8 cellular contexts compared by ENCODE assay signal in genomic region chr3:86774082-86774691, GRCh38.
DNase-seq lines count a peak whose midpoint lies in the region; ATAC-seq and TF ChIP-seq lines count a peak whose summit lies in the region.

No MANE protein-coding gene starts in this region.

- H3K9me3 Mint-ChIP-seq in activated CD8-positive, alpha-beta T cell treated with anti-CD3 and anti-CD28 coated beads for 36 hours = no peaks in the 10 kb centered on the region
- H3K9me3 Mint-ChIP-seq in activated CD8-positive, alpha-beta T cell treated with anti-CD3 and anti-CD28 coated beads, Interleukin-2, amount 10 ng/mL, durations not matched to agents 7 days and 5 days (ENCODE audit: insufficient read depth) = no peaks in the 10 kb centered on the region
- H3K9me3 Mint-ChIP-seq in activated naive CD4-positive, alpha-beta T cell treated with anti-CD3 and anti-CD28 coated beads, Interleukin-2, amount 10 ng/mL, durations not matched to agents 7 days and 5 days = no peaks in the 10 kb centered on the region

- H3K27ac ChIP-seq in mammary epithelial cell (ENCODE audit: insufficient read depth, low read depth, low read length) (no peak overlapping the region), osteoblast (ENCODE audit: low read depth, low read length) (no peak overlapping the region)

- no TSS peak for BruUV-seq in mammary epithelial cell (replicated peaks; lab: Mats Ljungman, UMichigan)

- no peak overlapping the region for H3K27ac Mint-ChIP-seq in activated CD8-positive, alpha-beta T cell treated with anti-CD3 and anti-CD28 coated beads for 36 hours
- no peak overlapping the region for H3K27ac Mint-ChIP-seq in activated CD8-positive, alpha-beta T cell treated with anti-CD3 and anti-CD28 coated beads, Interleukin-2, amount 10 ng/mL, durations not matched to agents 7 days and 5 days
- no peak overlapping the region for H3K27ac Mint-ChIP-seq in activated naive CD4-positive, alpha-beta T cell treated with anti-CD3 and anti-CD28 coated beads, Interleukin-2, amount 10 ng/mL, durations not matched to agents 7 days and 5 days

- no peaks in the 10 kb centered on the region for H3K9me3 ChIP-seq in mammary epithelial cell (replicated peaks; ENCODE audit: insufficient read depth, low read length)
- H3K9me3 ChIP-seq in osteoblast (ENCODE audit: low read depth, low read length) = no peaks in the 10 kb centered on the region

- dilution Hi-C loops in mammary epithelial cell (cut with HindIII; ENCODE audit: low sequenced_read_pairs) = no loop called here

- POLR2A ChIA-PET in activated CD8-positive, alpha-beta T cell treated with anti-CD3 and anti-CD28 coated beads for 36 hours (lab: Charles Lee) = no interaction called here
- POLR2A ChIA-PET in activated CD8-positive, alpha-beta T cell treated with anti-CD3 and anti-CD28 coated beads, Interleukin-2, amount 10 ng/mL, durations not matched to agents 7 days and 5 days (lab: Charles Lee) = no interaction called here

- no peaks in the 10 kb centered on the region for H3K27me3 ChIP-seq in mammary epithelial cell (ENCODE audit: insufficient read depth, low read length)
- no peaks in the 10 kb centered on the region for H3K27me3 ChIP-seq in osteoblast (ENCODE audit: insufficient read depth, low read length)

- H3K27me3 Mint-ChIP-seq in activated CD8-positive, alpha-beta T cell treated with anti-CD3 and anti-CD28 coated beads for 36 hours = no peaks in the 10 kb centered on the region
- H3K27me3 Mint-ChIP-seq in activated CD8-positive, alpha-beta T cell treated with anti-CD3 and anti-CD28 coated beads, Interleukin-2, amount 10 ng/mL, durations not matched to agents 7 days and 5 days (ENCODE audit: low read depth) = no peaks in the 10 kb centered on the region
- no peaks in the 10 kb centered on the region for H3K27me3 Mint-ChIP-seq in activated naive CD4-positive, alpha-beta T cell treated with anti-CD3 and anti-CD28 coated beads, Interleukin-2, amount 10 ng/mL, durations not matched to agents 7 days and 5 days

- H4K20me1 ChIP-seq in mammary epithelial cell (ENCODE audit: insufficient read depth, low read length) (no peaks in the 10 kb centered on the region), osteoblast (ENCODE audit: insufficient read depth, low read length) (no peaks in the 10 kb centered on the region)

- 34% methylated on average over 3 of the region's 3 CpGs for WGBS in mammary epithelial cell (ENCODE audit: low coverage, missing lambda C conversion rate)

- no peak overlapping the region for H3K9ac ChIP-seq in mammary epithelial cell (ENCODE audit: insufficient read depth, low read length)

- no peak overlapping the region for H3K4me3 ChIP-seq in mammary epithelial cell (replicated peaks in 1 of 3; ENCODE audit: insufficient read depth in 1 of 3, low read depth in 2 of 3, low read length in 3 of 3)
- no peak overlapping the region for H3K4me3 ChIP-seq in osteoblast (ENCODE audit: insufficient read depth, low read length)

- no peak overlapping the region for H2AFZ ChIP-seq in mammary epithelial cell (ENCODE audit: low read depth, low read length)
- no peak overlapping the region for H2AFZ ChIP-seq in osteoblast (ENCODE audit: low read length)

- DNase-seq in activated CD8-positive, alpha-beta T cell treated with anti-CD3 and anti-CD28 coated beads for 36 hours = no peak
- no peak for DNase-seq in activated CD8-positive, alpha-beta T cell treated with anti-CD3 and anti-CD28 coated beads, Interleukin-2, amount 10 ng/mL, durations not matched to agents 7 days and 5 days
- DNase-seq in NCI-H2227 (lab: John Stamatoyannopoulos, UW; ENCODE audit: unreplicated experiment) (peak; percentile 15), mammary epithelial cell (peak; percentile 18), osteoblast (ENCODE audit: insufficient read length, low spot score, missing footprints) (peak; percentile 62), NCI-H524 treated with DMSO at 0.1 percent for 48 hours (lab: John Stamatoyannopoulos, UW) (no peak)
- DNase-seq in activated naive CD4-positive, alpha-beta T cell treated with anti-CD3 and anti-CD28 coated beads, Interleukin-2, amount 10 ng/mL, durations not matched to agents 7 days and 5 days = no peak

- no peak for ATAC-seq in activated CD8-positive, alpha-beta T cell treated with anti-CD3 and anti-CD28 coated beads for 36 hours
- no peak for ATAC-seq in activated CD8-positive, alpha-beta T cell treated with anti-CD3 and anti-CD28 coated beads, Interleukin-2, amount 10 ng/mL, durations not matched to agents 7 days and 5 days
- no peak for ATAC-seq in HG03469 (IDR thresholded peaks at IDR 0.05; ENCODE audit: unreplicated experiment)

- H3K4me1 Mint-ChIP-seq in activated CD8-positive, alpha-beta T cell treated with anti-CD3 and anti-CD28 coated beads for 36 hours (ENCODE audit: low read depth) = no peaks in the 10 kb centered on the region
- no peaks in the 10 kb centered on the region for H3K4me1 Mint-ChIP-seq in activated CD8-positive, alpha-beta T cell treated with anti-CD3 and anti-CD28 coated beads, Interleukin-2, amount 10 ng/mL, durations not matched to agents 7 days and 5 days (ENCODE audit: low read depth)
- no peaks in the 10 kb centered on the region for H3K4me1 Mint-ChIP-seq in activated naive CD4-positive, alpha-beta T cell treated with anti-CD3 and anti-CD28 coated beads, Interleukin-2, amount 10 ng/mL, durations not matched to agents 7 days and 5 days

- CTCF ChIA-PET in activated CD8-positive, alpha-beta T cell treated with anti-CD3 and anti-CD28 coated beads for 36 hours (lab: Charles Lee) = interaction anchor here (0.7 to 1.0 kb wide), 3 partner anchors 24 to 394 kb away, joined by 3 to 5 read pairs (median 4); no protein-coding TSS in a partner anchor
- CTCF ChIA-PET in activated CD8-positive, alpha-beta T cell treated with anti-CD3 and anti-CD28 coated beads, Interleukin-2, amount 10 ng/mL, durations not matched to agents 7 days and 5 days (lab: Charles Lee) = interaction anchor here (0.6 to 1.6 kb wide), 3 partner anchors 10 to 394 kb away, joined by 3 to 4 read pairs (median 3); no protein-coding TSS in a partner anchor
- CTCF ChIA-PET in mammary epithelial cell (lab: Charles Lee; ENCODE audit: low non-redundant PET) = interaction anchor here (0.9 kb wide), 1 partner anchor 371 kb away, joined by 3 read pairs; no protein-coding TSS in a partner anchor
- CTCF ChIA-PET in activated naive CD4-positive, alpha-beta T cell treated with anti-CD3 and anti-CD28 coated beads, Interleukin-2, amount 10 ng/mL, durations not matched to agents 7 days and 5 days (lab: Charles Lee) = interaction anchor here (0.6 to 2.2 kb wide), 7 partner anchors 15 to 1191 kb away, joined by 3 to 6 read pairs (median 3); no protein-coding TSS in a partner anchor

- H3K36me3 ChIP-seq in mammary epithelial cell (ENCODE audit: insufficient read depth, low read length) (no peaks in the 10 kb centered on the region), osteoblast (ENCODE audit: insufficient read depth, low read length) (no peaks in the 10 kb centered on the region)

- peak; percentile 45 for TF ChIP-seq CTCF in activated CD8-positive, alpha-beta T cell treated with anti-CD3 and anti-CD28 coated beads for 36 hours (IDR thresholded peaks at IDR 0.05)
- TF ChIP-seq CTCF in mammary epithelial cell (conservative IDR thresholded peaks at IDR 0.05 in 1 of 2, IDR thresholded peaks at IDR 0.05 in 1 of 2; ENCODE audit: extremely low read depth in 1 of 2, insufficient read depth in 1 of 2, low read depth in 1 of 2, low read length in 2 of 2) (peak; percentile 32 to 53), osteoblast (IDR thresholded peaks at IDR 0.05; ENCODE audit: extremely low read depth, low read depth, low read length) (peak; percentile 57)

- no peaks in the 10 kb centered on the region for H3K36me3 Mint-ChIP-seq in activated CD8-positive, alpha-beta T cell treated with anti-CD3 and anti-CD28 coated beads for 36 hours (ENCODE audit: low read depth)
- no peaks in the 10 kb centered on the region for H3K36me3 Mint-ChIP-seq in activated CD8-positive, alpha-beta T cell treated with anti-CD3 and anti-CD28 coated beads, Interleukin-2, amount 10 ng/mL, durations not matched to agents 7 days and 5 days (ENCODE audit: low read depth)
- no peaks in the 10 kb centered on the region for H3K36me3 Mint-ChIP-seq in activated naive CD4-positive, alpha-beta T cell treated with anti-CD3 and anti-CD28 coated beads, Interleukin-2, amount 10 ng/mL, durations not matched to agents 7 days and 5 days

- intact Hi-C loops in activated CD8-positive, alpha-beta T cell treated with anti-CD3 and anti-CD28 coated beads for 36 hours (cut with micrococcal nuclease) = loop anchor here (5.0 to 10.0 kb wide), 2 partner anchors 308 to 391 kb away; no protein-coding TSS in a partner anchor
- intact Hi-C loops in mammary epithelial cell (cut with micrococcal nuclease) = loop anchor here (2.0 to 10.0 kb wide), 2 partner anchors 395 to 731 kb away; no protein-coding TSS in a partner anchor

- no peaks in the 10 kb centered on the region for H3K79me2 ChIP-seq in mammary epithelial cell (ENCODE audit: insufficient read depth, low read length)
- H3K79me2 ChIP-seq in osteoblast (ENCODE audit: insufficient read depth, low read length) = no peaks in the 10 kb centered on the region

- H3K4me2 ChIP-seq in mammary epithelial cell (ENCODE audit: insufficient read depth, low read depth, low read length) = no peak overlapping the region
- H3K4me2 ChIP-seq in osteoblast (ENCODE audit: insufficient read depth, low read length) = no peak overlapping the region

- in situ Hi-C loops in mammary epithelial cell (cut with MboI; ENCODE audit: low sequenced_read_pairs in 2 of 2) = no loop called here

- H3K4me3 Mint-ChIP-seq in activated CD8-positive, alpha-beta T cell treated with anti-CD3 and anti-CD28 coated beads for 36 hours = no peak overlapping the region
- H3K4me3 Mint-ChIP-seq in activated CD8-positive, alpha-beta T cell treated with anti-CD3 and anti-CD28 coated beads, Interleukin-2, amount 10 ng/mL, durations not matched to agents 7 days and 5 days = no peak overlapping the region
- H3K4me3 Mint-ChIP-seq in activated naive CD4-positive, alpha-beta T cell treated with anti-CD3 and anti-CD28 coated beads, Interleukin-2, amount 10 ng/mL, durations not matched to agents 7 days and 5 days = no peak overlapping the region

- H3K4me1 ChIP-seq in mammary epithelial cell (ENCODE audit: insufficient read depth, low read length) (no peaks in the 10 kb centered on the region), osteoblast (ENCODE audit: insufficient read depth, low read length) (no peaks in the 10 kb centered on the region)

Comparison
In these comparisons a context has a peak if more than half of its experiments do, and no peak if none do; other contexts are left out.
1. DNase-seq: peak in NCI-H2227 (single experiment), mammary epithelial cell (single experiment) and osteoblast (single experiment); none in activated CD8-positive, alpha-beta T cell treated with anti-CD3 and anti-CD28 coated beads for 36 hours (single experiment), activated CD8-positive, alpha-beta T cell treated with anti-CD3 and anti-CD28 coated beads, Interleukin-2, amount 10 ng/mL, durations not matched to agents 7 days and 5 days (single experiment), activated naive CD4-positive, alpha-beta T cell treated with anti-CD3 and anti-CD28 coated beads, Interleukin-2, amount 10 ng/mL, durations not matched to agents 7 days and 5 days (single experiment) and NCI-H524 treated with DMSO at 0.1 percent for 48 hours (single experiment).
2. Peak in every context shown above with its lines, with median percentiles within 50 percentile points of each other: CTCF ChIP-seq.